In genomic region chr14:61478971-61479473, GRCh38 we compare ENCODE assay signal across 7 cellular contexts.
DNase-seq lines count a peak whose midpoint lies in the region; ATAC-seq and TF ChIP-seq lines count a peak whose summit lies in the region.

No MANE protein-coding gene starts in this region.

- H3K36me3 Mint-ChIP-seq in WTC11: no peaks in the 10 kb centered on the region
- peaks cover 0 to 46% (median 8%) of the 10 kb centered on the region in 3 donors for H3K36me3 Mint-ChIP-seq in naive thymus-derived CD8-positive, alpha-beta T cell

- 0 out of 2 replicates have a peak overlapping the region, but pooled peaks have one; percentile 7 for H3K27ac Mint-ChIP-seq in WTC11
- H3K27ac Mint-ChIP-seq in naive thymus-derived CD8-positive, alpha-beta T cell: peak overlapping the region in 9 of 10 donors; percentile 96 to 100 (median 100)

- CTCF ChIA-PET in WTC11 (lab: Charles Lee): interaction anchor here (0.6 to 1.1 kb wide), 3 partner anchors 17 to 358 kb away, joined by 3 read pairs; no protein-coding TSS in a partner anchor

- no peak overlapping the region for H3K4me3 Mint-ChIP-seq in WTC11
- peak overlapping the region; percentile 0 to 84 (median 73) for H3K4me3 Mint-ChIP-seq in naive thymus-derived CD8-positive, alpha-beta T cell

- DNase-seq in WTC11 (ENCODE audit: low spot score): no peak
- DNase-seq in naive thymus-derived CD8-positive, alpha-beta T cell: peak in 2 of 10 donors; percentile 36 to 66
- DNase-seq in GOT3 (lab: John Stamatoyannopoulos, UW): no peak
- DNase-seq in DMS79 treated with DMSO at 0.1 percent for 48 hours (lab: John Stamatoyannopoulos, UW): no peak
- no peak for DNase-seq in retina

- no peaks in the 10 kb centered on the region for H3K9me3 Mint-ChIP-seq in WTC11
- no peaks in the 10 kb centered on the region for H3K9me3 Mint-ChIP-seq in naive thymus-derived CD8-positive, alpha-beta T cell

- no peaks in the 10 kb centered on the region for H3K27me3 Mint-ChIP-seq in WTC11 (ENCODE audit: low read depth)
- H3K27me3 Mint-ChIP-seq in naive thymus-derived CD8-positive, alpha-beta T cell: no peaks in the 10 kb centered on the region

- H3K4me1 Mint-ChIP-seq in WTC11: peaks cover 19% of the 10 kb centered on the region
- peaks cover 39 to 92% (median 87%) of the 10 kb centered on the region in 4 donors for H3K4me1 Mint-ChIP-seq in naive thymus-derived CD8-positive, alpha-beta T cell

- ATAC-seq in GM19025 (IDR thresholded peaks at IDR 0.05; ENCODE audit: low read depth, unreplicated experiment): peak; percentile 45
- peak; percentile 51 for ATAC-seq in HG02852 (IDR thresholded peaks at IDR 0.05; ENCODE audit: unreplicated experiment)
- no peak for ATAC-seq in WTC11
- ATAC-seq in naive thymus-derived CD8-positive, alpha-beta T cell: no peak

- POLR2A ChIA-PET in WTC11 (lab: Charles Lee): no interaction called here
- POLR2A ChIA-PET in naive thymus-derived CD8-positive, alpha-beta T cell (lab: Charles Lee): interaction anchor here (0.8 to 2.7 kb wide), 9 partner anchors 11 to 283 kb away, joined by 3 to 21 read pairs (median 3); partner anchors contain the start of genes HIF1A and SNAPC1

- TF ChIP-seq CTCF in WTC11 (IDR thresholded peaks at IDR 0.05): no peak

TF ChIP-seq in WTC11, 78 proteins besides CTCF, POLR2A, EP300 and RAD21:
- no peak for TF ChIP-seq MXD4 (CRISPR knock-in tag; IDR thresholded peaks at IDR 0.05; ENCODE audit: borderline replicate concordance)
- TF ChIP-seq ESRRA (CRISPR knock-in tag; IDR thresholded peaks at IDR 0.05; ENCODE audit: borderline replicate concordance): no peak
- TF ChIP-seq FOXJ3 (CRISPR knock-in tag; IDR thresholded peaks at IDR 0.05; ENCODE audit: borderline replicate concordance): no peak
- no peak for TF ChIP-seq CREB1 (CRISPR knock-in tag; IDR thresholded peaks at IDR 0.05)
- no peak for TF ChIP-seq ZNF423 (CRISPR knock-in tag; IDR thresholded peaks at IDR 0.05)
- TF ChIP-seq ZNF512 (CRISPR knock-in tag; IDR thresholded peaks at IDR 0.05; ENCODE audit: borderline replicate concordance): no peak
- TF ChIP-seq ZNF263 (CRISPR knock-in tag; IDR thresholded peaks at IDR 0.05; ENCODE audit: low read depth): no peak
- no peak for TF ChIP-seq MYBL2 (CRISPR knock-in tag; IDR thresholded peaks at IDR 0.05)
- no peak for TF ChIP-seq SP1 (CRISPR knock-in tag; conservative IDR thresholded peaks at IDR 0.05)
- no peak for TF ChIP-seq SOX15 (CRISPR knock-in tag; IDR thresholded peaks at IDR 0.05)
- TF ChIP-seq ZNF138 (CRISPR knock-in tag; conservative IDR thresholded peaks at IDR 0.05): no peak
- TF ChIP-seq SMAD4 (CRISPR knock-in tag; IDR thresholded peaks at IDR 0.05): no peak
- no peak for TF ChIP-seq ATF1 (CRISPR knock-in tag; IDR thresholded peaks at IDR 0.05)

Comparison
In these comparisons a context has a peak if more than half of its experiments do, and no peak if none do; other contexts are left out.
1. ATAC-seq: peak in GM19025 (single experiment) and HG02852 (single experiment); none in WTC11 (single experiment) and naive thymus-derived CD8-positive, alpha-beta T cell (0 of 2).